In the genomic region with DNA sequence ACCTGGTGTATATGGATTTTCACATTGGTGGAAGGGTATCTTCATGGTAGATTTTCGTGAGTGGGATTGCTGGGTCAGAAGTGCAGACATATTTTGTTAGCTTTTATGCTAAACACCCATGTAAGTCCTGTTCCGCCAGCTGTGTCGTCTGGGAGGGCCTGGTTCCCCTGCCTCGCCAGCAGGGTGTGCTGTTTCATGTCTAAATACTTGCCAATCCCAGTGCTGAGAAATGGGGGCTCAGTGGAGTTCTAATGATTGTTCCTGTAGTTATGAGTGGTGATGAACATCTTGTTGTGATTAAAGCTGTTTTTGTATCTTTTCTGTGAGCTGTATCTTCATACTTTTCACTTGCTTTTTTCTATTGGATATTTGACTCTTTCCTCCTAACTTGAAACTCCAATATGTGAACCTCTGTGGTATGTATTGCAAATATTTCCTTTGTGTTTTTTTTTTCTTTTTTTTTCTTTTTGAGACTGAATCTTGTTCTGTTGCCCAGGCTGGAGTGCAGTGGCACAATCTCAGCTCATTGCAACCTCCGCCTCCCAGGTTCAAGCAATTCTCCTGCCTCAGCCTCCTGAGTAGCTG, we compare ENCODE assay signal across 9 cellular contexts. TPM values are rescaled to one million over a fixed set of nuclear protein-coding genes. Genes with fewer than 3 reads are reported as not detected.
DNase-seq lines count a peak whose midpoint lies in the region; ATAC-seq, FAIRE-seq and TF ChIP-seq lines count a peak whose summit lies in the region.
"Had no signal": no experiment of that assay in that cellular context is flagged by ENCODE, and none has a peak within 500 bp of the region (broad histone marks: within the 10 kb centered on the region; RNA-seq: fewer than 3 reads in every experiment).

No MANE protein-coding gene starts in this region.

- H3K4me1 ChIP-seq in DOHH2 (ENCODE audit: control insufficient read depth, low read length) (peaks cover 3% of the 10 kb centered on the region; the same call in 1 of the 2 replicates), pancreas (no peaks in the 10 kb centered on the region)

- no peak overlapping the region for H3K27ac ChIP-seq in DOHH2 (ENCODE audit: low read depth, low read length)
- no peak overlapping the region for H3K27ac ChIP-seq in WERI-Rb-1
- H3K27ac ChIP-seq in pancreas, result no peak overlapping the region
- H3K27ac ChIP-seq: SJSA1 had no signal

- H3K79me2 ChIP-seq in DOHH2 (ENCODE audit: control insufficient read depth, low read length), result peaks cover 49% of the 10 kb centered on the region

- TF ChIP-seq CTCF in DOHH2 (IDR thresholded peaks at IDR 0.05; ENCODE audit: low read depth, low read length, poor library complexity, severe bottlenecking) (peak; percentile 91), WERI-Rb-1 (IDR thresholded peaks at IDR 0.05; ENCODE audit: low read depth, low read length) (peak; percentile 85), epithelial cell of proximal tubule (conservative IDR thresholded peaks at IDR 0.05; ENCODE audit: low read depth, low read length) (peak; percentile 81), pancreas (IDR thresholded peaks at IDR 0.05) (peak in 3 of 4 donors; percentile 22 to 35 (median 25))

- peaks cover 8% of the 10 kb centered on the region; the same call in 1 of the 2 replicates for H4K20me1 ChIP-seq in DOHH2 (ENCODE audit: control insufficient read depth, insufficient read depth, low read depth, low read length)

- ATAC-seq in pancreas, result peak in 3 of 4 donors; percentile 46 to 70 (median 57)
- no peak for ATAC-seq in HG03442 (IDR thresholded peaks at IDR 0.05; ENCODE audit: unreplicated experiment)
- no peak for ATAC-seq in GM18858 (IDR thresholded peaks at IDR 0.05; ENCODE audit: unreplicated experiment)
- no peak for ATAC-seq in HG02588 (IDR thresholded peaks at IDR 0.05; ENCODE audit: unreplicated experiment)

- intact Hi-C loops in pancreas (cut with DNase I), result no loop called here

- FAIRE-seq in pancreas (lab: Jason Lieb, UNC), result no peak

- peak; percentile 70 for DNase-seq in HuH-7 (ENCODE audit: low spot score)
- peak; percentile 59 for DNase-seq in WERI-Rb-1
- no peak for DNase-seq in epithelial cell of proximal tubule (ENCODE audit: low read depth)
- no peak for DNase-seq in pancreas

- no peaks in the 10 kb centered on the region for H3F3A ChIP-seq in DOHH2 (ENCODE audit: control insufficient read depth, insufficient read depth)

- H3K9me3 ChIP-seq in DOHH2 (ENCODE audit: control insufficient read depth, insufficient read depth, low read length), result no peaks in the 10 kb centered on the region
- no peaks in the 10 kb centered on the region for H3K9me3 ChIP-seq in WERI-Rb-1 (ENCODE audit: severe bottlenecking)
- H3K9me3 ChIP-seq in pancreas, result no peaks in the 10 kb centered on the region
- H3K9me3 ChIP-seq: SJSA1 had no signal

- H3K27me3 ChIP-seq in DOHH2 (ENCODE audit: control insufficient read depth, low read length), result no peaks in the 10 kb centered on the region
- H3K27me3 ChIP-seq in WERI-Rb-1 (ENCODE audit: insufficient read depth, low read depth, severe bottlenecking), result no peaks in the 10 kb centered on the region
- no peaks in the 10 kb centered on the region for H3K27me3 ChIP-seq in pancreas
- H3K27me3 ChIP-seq: SJSA1 had no signal

- H3K36me3 ChIP-seq in DOHH2 (ENCODE audit: control insufficient read depth, low read length) (peaks cover 4% of the 10 kb centered on the region; the same call in 1 of the 2 replicates), WERI-Rb-1 (peaks cover 17% of the 10 kb centered on the region), pancreas (no peaks in the 10 kb centered on the region)

- no peaks in the 10 kb centered on the region for H3K9me2 ChIP-seq in DOHH2 (replicated peaks; ENCODE audit: control insufficient read depth, low read length)

- H3K4me3 ChIP-seq in DOHH2 (ENCODE audit: low read length), result no peak overlapping the region
- H3K4me3 ChIP-seq in WERI-Rb-1 (ENCODE audit: low read depth, low read length), result no peak overlapping the region
- no peak overlapping the region for H3K4me3 ChIP-seq in epithelial cell of proximal tubule (ENCODE audit: low read depth, low read length)
- no peak overlapping the region for H3K4me3 ChIP-seq in pancreas
- H3K4me3 ChIP-seq: SJSA1 had no signal

- H3K4me2 ChIP-seq in DOHH2 (ENCODE audit: low read length), result no peak overlapping the region

- 71 to 73% methylated on average over 5 of the region's 5 CpGs for WGBS in pancreas, 2 donors

RNA-seq across cellular contexts. Expression of a gene that starts 32.7 kb away (rescaled TPM):
- total RNA-seq in epithelial cell of proximal tubule (11.6 and 20.5 TPM in 2 replicates), pancreas (10 to 100 TPM; 13.8 to 22.7 (median 18.5) TPM)
- 10 to 100 TPM; 15.0 to 24.0 TPM for polyA plus RNA-seq in pancreas

Comparison
In these comparisons a context has a peak if more than half of its experiments do, and no peak if none do; other contexts are left out.
1. CTCF ChIP-seq: peak in every context shown above with its lines; median percentile 91 in DOHH2; 85 in WERI-Rb-1; 81 in epithelial cell of proximal tubule; 25 in pancreas.
2. DNase-seq: peak in HuH-7 (single experiment) and WERI-Rb-1 (single experiment); none in epithelial cell of proximal tubule (single experiment) and pancreas (0 of 6).
3. ATAC-seq: peak in pancreas (3 of 4); none in HG03442 (single experiment), GM18858 (single experiment) and HG02588 (single experiment).